Comparison of ENCODE assay signal across 9 cellular contexts in genomic region chr16:400061-400540, GRCh38. TPM values are rescaled to one million over a fixed set of nuclear protein-coding genes. Genes with fewer than 3 reads are reported as not detected.
A peak's percentile ranks its signal among the peaks of the same experiment; 100 is the strongest.
DNase-seq lines count a peak whose midpoint lies in the region; ATAC-seq and TF ChIP-seq lines count a peak whose summit lies in the region.
"Had no signal": no experiment of that assay in that cellular context is flagged by ENCODE, and none has a peak within 500 bp of the region (broad histone marks: within the 10 kb centered on the region; RNA-seq: fewer than 3 reads in every experiment).

No MANE protein-coding gene starts in this region.

- ATAC-seq in naive thymus-derived CD8-positive, alpha-beta T cell: no peak
- ATAC-seq in HG03175 (IDR thresholded peaks at IDR 0.05; ENCODE audit: unreplicated experiment): no peak

- H3K27ac Mint-ChIP-seq in brain: peak overlapping the region; percentile 63 to 88 (median 80)
- H3K27ac Mint-ChIP-seq in naive thymus-derived CD8-positive, alpha-beta T cell: peak overlapping the region; percentile 68 to 98 (median 96)

- H3K9ac ChIP-seq in BLaER1 (peak overlapping the region; percentile 88; the same call in 1 of the 2 replicates), HUES64 (ENCODE audit: low read depth, low read length) (no peak overlapping the region)

- DNase-seq in naive thymus-derived CD8-positive, alpha-beta T cell: no peak
- DNase-seq in germinal center (ENCODE audit: low spot score): no peak
- DNase-seq in AG08396 (ENCODE audit: low spot score): no peak
- no peak for DNase-seq in NCI-H1436 (lab: John Stamatoyannopoulos, UW)
- DNase-seq: NCI-H526 treated with DMSO at 0.1 percent for 48 hours had no signal

- H3K4me1 Mint-ChIP-seq in brain: peaks cover 35% of the 10 kb centered on the region
- peaks cover 10 to 28% (median 25%) of the 10 kb centered on the region in 4 donors for H3K4me1 Mint-ChIP-seq in naive thymus-derived CD8-positive, alpha-beta T cell

- POLR2A ChIA-PET in naive thymus-derived CD8-positive, alpha-beta T cell (lab: Charles Lee): interaction anchor here (0.8 to 5.6 kb wide), 10 partner anchors 8 to 320 kb away, joined by 3 to 72 read pairs (median 10); partner anchors contain the start of genes ANTKMT, AXIN1, LUC7L and METTL26

- H3K27me3 ChIP-seq in BLaER1 (no peaks in the 10 kb centered on the region), HUES64 (ENCODE audit: insufficient read depth, low read length) (no peaks in the 10 kb centered on the region)

- peaks cover 5% of the 10 kb centered on the region for H3K36me3 Mint-ChIP-seq in brain
- no peaks in the 10 kb centered on the region for H3K36me3 Mint-ChIP-seq in naive thymus-derived CD8-positive, alpha-beta T cell

- no peaks in the 10 kb centered on the region for H3K27me3 Mint-ChIP-seq in brain
- no peaks in the 10 kb centered on the region for H3K27me3 Mint-ChIP-seq in naive thymus-derived CD8-positive, alpha-beta T cell

- H3K4me3 ChIP-seq in BLaER1: peak overlapping the region; percentile 89
- H3K4me3 ChIP-seq in HUES64 (ENCODE audit: low read length): 0 out of 2 replicates have a peak overlapping the region, but pooled peaks have one; percentile 92

- H3K4me1 ChIP-seq in BLaER1 (peaks cover 64% of the 10 kb centered on the region), HUES64 (ENCODE audit: insufficient read depth, low read length) (peaks cover 14% of the 10 kb centered on the region)

- H3K9me3 ChIP-seq in BLaER1: no peaks in the 10 kb centered on the region
- H3K9me3 ChIP-seq in HUES64 (ENCODE audit: insufficient read depth, low read depth, low read length): no peaks in the 10 kb centered on the region

- peaks cover 0 to 2% (median 0%) of the 10 kb centered on the region in 5 experiments for H3K9me3 Mint-ChIP-seq in brain
- H3K9me3 Mint-ChIP-seq in naive thymus-derived CD8-positive, alpha-beta T cell: no peaks in the 10 kb centered on the region

- H3K27ac ChIP-seq in BLaER1 (peak overlapping the region; percentile 79; the same call in 1 of the 2 replicates), HUES64 (ENCODE audit: low read depth, low read length) (no peak overlapping the region)

- H3K4me2 ChIP-seq in BLaER1: peak overlapping the region; percentile 95

- WGBS in HUES64: 78% methylated on average over 9 of the region's 9 CpGs

- no peak for TF ChIP-seq CTCF in brain (conservative IDR thresholded peaks at IDR 0.05)

- H3K36me3 ChIP-seq in BLaER1 (peaks cover 26% of the 10 kb centered on the region), HUES64 (ENCODE audit: insufficient read depth, low read length) (peaks cover 22% of the 10 kb centered on the region)

- peak overlapping the region; percentile 81 to 89 (median 82) for H3K4me3 Mint-ChIP-seq in brain
- peak overlapping the region; percentile 85 to 95 (median 90) for H3K4me3 Mint-ChIP-seq in naive thymus-derived CD8-positive, alpha-beta T cell

- peaks cover 28% of the 10 kb centered on the region for H4K20me1 ChIP-seq in BLaER1

RNA-seq across cellular contexts. Expression of gene DECR2, which starts 1.6 kb away (rescaled TPM):
- 12.8 TPM for polyA plus RNA-seq in HUES64 (2013, experiment 1 of 2)
- 15.0 TPM for polyA plus RNA-seq in HUES64 (2013, experiment 2 of 2)
- 7.7 TPM for polyA plus RNA-seq in brain (ENCODE audit: insufficient read depth, low read depth, low replicate concordance)
- total RNA-seq in naive thymus-derived CD8-positive, alpha-beta T cell: 10 to 100 TPM in 1 of 2 experiments, 1 to 10 TPM in 1; 8.5 to 10.8 TPM
- 10 to 100 TPM in 1 of 3 donors, 1 to 10 TPM in 2; 7.4 to 12.2 (median 8.5) TPM for polyA plus RNA-seq in naive thymus-derived CD8-positive, alpha-beta T cell

RNA-seq across cellular contexts. Expression of gene NME4, which starts 3.1 kb away (rescaled TPM):
- 240 TPM for polyA plus RNA-seq in HUES64 (2013, experiment 1 of 2)
- 284 TPM for polyA plus RNA-seq in HUES64 (2013, experiment 2 of 2)
- 61.3 TPM for polyA plus RNA-seq in brain (ENCODE audit: insufficient read depth, low read depth, low replicate concordance)
- total RNA-seq in naive thymus-derived CD8-positive, alpha-beta T cell: 10 to 100 TPM; 29.7 to 33.2 TPM
- 10 to 100 TPM; 38.9 to 61.9 (median 60.7) TPM for polyA plus RNA-seq in naive thymus-derived CD8-positive, alpha-beta T cell

RNA-seq across cellular contexts. Expression of gene PGAP6, which starts 18.3 kb away (rescaled TPM):
- 50.5 TPM for polyA plus RNA-seq in HUES64 (2013, experiment 1 of 2)
- polyA plus RNA-seq in HUES64 (2013, experiment 2 of 2): 61.3 TPM
- 28.1 TPM for polyA plus RNA-seq in brain (ENCODE audit: insufficient read depth, low read depth, low replicate concordance)
- 10 to 100 TPM; 80.1 to 80.4 TPM for total RNA-seq in naive thymus-derived CD8-positive, alpha-beta T cell
- polyA plus RNA-seq in naive thymus-derived CD8-positive, alpha-beta T cell: 10 to 100 TPM; 19.5 to 38.1 (median 22.0) TPM

RNA-seq across cellular contexts. Expression of gene RAB11FIP3, which starts 25.3 kb away (rescaled TPM):
- 20.1 TPM for polyA plus RNA-seq in HUES64 (2013, experiment 1 of 2)
- 17.1 TPM for polyA plus RNA-seq in HUES64 (2013, experiment 2 of 2)
- polyA plus RNA-seq in brain (ENCODE audit: insufficient read depth, low read depth, low replicate concordance): 39.2 TPM
- total RNA-seq in naive thymus-derived CD8-positive, alpha-beta T cell: 10 to 100 TPM; 43.8 to 49.7 TPM
- 1 to 10 TPM; 1.3 to 5.0 (median 2.2) TPM for polyA plus RNA-seq in naive thymus-derived CD8-positive, alpha-beta T cell

RNA-seq across cellular contexts. Expression of gene MRPL28, which starts 29.8 kb away (rescaled TPM):
- 82.0 TPM for polyA plus RNA-seq in HUES64 (2013, experiment 1 of 2)
- 77.9 TPM for polyA plus RNA-seq in HUES64 (2013, experiment 2 of 2)
- 147 TPM for polyA plus RNA-seq in brain (ENCODE audit: insufficient read depth, low read depth, low replicate concordance)
- 10 to 100 TPM; 32.4 to 33.3 TPM for total RNA-seq in naive thymus-derived CD8-positive, alpha-beta T cell
- polyA plus RNA-seq in naive thymus-derived CD8-positive, alpha-beta T cell: 10 to 100 TPM; 57.4 to 66.6 (median 64.7) TPM
